ENCODE assay signal across 1 cellular context in the genomic region with DNA sequence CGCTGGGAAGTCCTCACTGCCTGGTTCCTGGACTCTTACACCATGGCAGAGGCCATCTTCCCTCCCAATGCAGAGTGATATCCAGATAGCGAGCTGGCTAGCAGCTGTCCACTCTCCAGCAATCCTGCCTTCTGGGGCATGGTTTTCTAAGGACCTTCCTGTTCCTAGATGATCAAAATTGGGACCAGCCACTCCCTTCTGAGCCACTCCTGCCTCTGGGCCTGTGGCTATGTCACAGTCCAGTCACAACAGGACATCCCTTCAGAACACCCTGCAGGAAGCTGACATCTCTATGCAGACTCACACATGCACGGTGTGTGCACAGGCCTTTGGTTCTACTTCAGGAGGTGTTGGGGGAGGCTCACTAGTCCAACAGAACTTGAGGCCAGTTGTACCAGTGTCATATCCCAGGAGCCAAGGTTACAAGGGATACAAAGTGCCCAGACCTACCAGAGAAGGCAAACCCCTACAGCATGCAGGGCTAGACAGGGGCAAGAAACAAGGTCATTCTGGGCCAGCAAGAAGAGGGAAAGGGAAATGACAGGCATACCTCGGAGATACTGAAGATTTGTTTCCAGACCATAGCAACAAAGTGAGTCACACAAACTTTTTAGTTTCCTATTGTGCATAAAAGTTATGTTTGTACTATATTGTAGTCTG.
TF ChIP-seq lines count a peak whose summit lies in the region.

No MANE protein-coding gene starts in this region.

TF ChIP-seq in SK-N-SH, 30 proteins besides CTCF, POLR2A, EP300 and RAD21 (continued from another document):
- TF ChIP-seq, protein P1, sequence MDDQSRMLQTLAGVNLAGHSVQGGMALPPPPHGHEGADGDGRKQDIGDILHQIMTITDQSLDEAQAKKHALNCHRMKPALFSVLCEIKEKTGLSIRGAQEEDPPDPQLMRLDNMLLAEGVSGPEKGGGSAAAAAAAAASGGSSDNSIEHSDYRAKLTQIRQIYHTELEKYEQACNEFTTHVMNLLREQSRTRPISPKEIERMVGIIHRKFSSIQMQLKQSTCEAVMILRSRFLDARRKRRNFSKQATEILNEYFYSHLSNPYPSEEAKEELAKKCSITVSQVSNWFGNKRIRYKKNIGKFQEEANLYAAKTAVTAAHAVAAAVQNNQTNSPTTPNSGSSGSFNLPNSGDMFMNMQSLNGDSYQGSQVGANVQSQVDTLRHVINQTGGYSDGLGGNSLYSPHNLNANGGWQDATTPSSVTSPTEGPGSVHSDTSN (IDR thresholded peaks at IDR 0.05): 0 out of 2 replicates have a peak, but pooled peaks have one; percentile 4
- no peak for TF ChIP-seq NFIC (IDR thresholded peaks at IDR 0.05; ENCODE audit: borderline replicate concordance)
TF ChIP-seq in SK-N-SH: peak in this region for 3.
